In genomic region chr6:137878810-137879285, GRCh38 we compare ENCODE assay signal across 9 cellular contexts. TPM values are rescaled to one million over a fixed set of nuclear protein-coding genes. Genes with fewer than 3 reads are reported as not detected.
DNase-seq lines count a peak whose midpoint lies in the region; ATAC-seq and TF ChIP-seq lines count a peak whose summit lies in the region.
"Had no signal": no experiment of that assay in that cellular context is flagged by ENCODE, and none has a peak within 500 bp of the region (broad histone marks: within the 10 kb centered on the region; RNA-seq: fewer than 3 reads in every experiment).

No MANE protein-coding gene starts in this region.

- no peak overlapping the region for H3K4me2 ChIP-seq in Karpas-422 (ENCODE audit: low read depth, low read length, poor library complexity, severe bottlenecking)

- H2AFZ ChIP-seq in Karpas-422 (ENCODE audit: low read length) = no peak overlapping the region

- no peaks in the 10 kb centered on the region for H3K9me2 ChIP-seq in Karpas-422 (replicated peaks; ENCODE audit: insufficient read depth, low read length)

- peaks cover 8 to 30% (median 26%) of the 10 kb centered on the region in 3 donors for H3K4me1 Mint-ChIP-seq in IgD-negative memory B cell
- H3K4me1 Mint-ChIP-seq in endodermal cell = no peaks in the 10 kb centered on the region
- peaks cover 33% of the 10 kb centered on the region for H3K4me1 Mint-ChIP-seq in nephron progenitor cell

- H3K9me3 ChIP-seq in BE2C = no peaks in the 10 kb centered on the region
- H3K9me3 ChIP-seq in endodermal cell (ENCODE audit: control insufficient read depth, low read length) = no peaks in the 10 kb centered on the region
- H3K9me3 ChIP-seq in Karpas-422 (ENCODE audit: low read length) = no peaks in the 10 kb centered on the region

- H3K9me3 Mint-ChIP-seq in IgD-negative memory B cell (no peaks in the 10 kb centered on the region), endodermal cell (no peaks in the 10 kb centered on the region), nephron progenitor cell (no peaks in the 10 kb centered on the region)

- peaks cover 7% of the 10 kb centered on the region for H3K36me3 Mint-ChIP-seq in IgD-negative memory B cell
- peaks cover 44% of the 10 kb centered on the region for H3K36me3 Mint-ChIP-seq in endodermal cell (ENCODE audit: low read depth)
- H3K36me3 Mint-ChIP-seq in nephron progenitor cell (ENCODE audit: low read depth) = peaks cover 27% of the 10 kb centered on the region

- H3K9ac ChIP-seq in endodermal cell (ENCODE audit: extremely low read depth, low read length, poor library complexity, severe bottlenecking) (no peak overlapping the region), Karpas-422 (ENCODE audit: low read length) (no peak overlapping the region)

- no peak for ATAC-seq in HG03108 (IDR thresholded peaks at IDR 0.05; ENCODE audit: unreplicated experiment)

- H3K4me3 Mint-ChIP-seq in IgD-negative memory B cell = no peak overlapping the region
- no peak overlapping the region for H3K4me3 Mint-ChIP-seq in endodermal cell
- peak overlapping the region; percentile 60 for H3K4me3 Mint-ChIP-seq in nephron progenitor cell

- 59 to 61% methylated on average over 15 to 23 of the region's 23 CpGs for WGBS in endodermal cell (ENCODE audit: insufficient coverage in 1 of 2, insufficient read length in 1 of 2), 2 experiments

- H3K4me1 ChIP-seq in BE2C (no peaks in the 10 kb centered on the region), endodermal cell (ENCODE audit: control insufficient read depth, insufficient read depth, low read length) (peaks cover 4% of the 10 kb centered on the region), Karpas-422 (ENCODE audit: low read length) (no peaks in the 10 kb centered on the region)

- H3K27ac Mint-ChIP-seq in IgD-negative memory B cell (peak overlapping the region in 2 of 3 donors; percentile 67 to 69), endodermal cell (no peak overlapping the region), nephron progenitor cell (peak overlapping the region; percentile 54)

- intact Hi-C loops in head of caudate nucleus (cut with DNase I) = no loop called here

- H3K27me3 Mint-ChIP-seq in IgD-negative memory B cell (no peaks in the 10 kb centered on the region), endodermal cell (ENCODE audit: insufficient read depth) (peaks cover 2% of the 10 kb centered on the region), nephron progenitor cell (ENCODE audit: low read depth, poor library complexity) (no peaks in the 10 kb centered on the region)

- peaks cover 4% of the 10 kb centered on the region; the same call in 1 of the 2 replicates for H3K27me3 ChIP-seq in BE2C
- H3K27me3 ChIP-seq in endodermal cell (ENCODE audit: control insufficient read depth, insufficient read depth, low read length, poor library complexity, severe bottlenecking) = no peaks in the 10 kb centered on the region
- H3K27me3 ChIP-seq in Karpas-422 (ENCODE audit: low read length) = no peaks in the 10 kb centered on the region

- no peaks in the 10 kb centered on the region for H3K36me3 ChIP-seq in BE2C
- peaks cover 56% of the 10 kb centered on the region for H3K36me3 ChIP-seq in endodermal cell (ENCODE audit: control insufficient read depth, insufficient read depth, low read length)
- H3K36me3 ChIP-seq in Karpas-422 (ENCODE audit: insufficient read depth, low read length) = no peaks in the 10 kb centered on the region

- H3K4me3 ChIP-seq in BE2C (ENCODE audit: low read depth, low read length) = no peak overlapping the region
- no peak overlapping the region for H3K4me3 ChIP-seq in endodermal cell (ENCODE audit: low read length)
- no peak overlapping the region for H3K4me3 ChIP-seq in Karpas-422 (ENCODE audit: low read length)

- in situ Hi-C loops in G401 (cut with HindIII; ENCODE audit: low sequenced_read_pairs) = no loop called here

- TF ChIP-seq CTCF in BE2C (IDR thresholded peaks at IDR 0.05; ENCODE audit: low read depth, low read length) (peak; percentile 48), endodermal cell (conservative IDR thresholded peaks at IDR 0.05) (peak; percentile 76), nephron progenitor cell (IDR thresholded peaks at IDR 0.05) (peak; percentile 43)

- H4K20me1 ChIP-seq in Karpas-422 (ENCODE audit: insufficient read depth, low read depth, low read length) = no peaks in the 10 kb centered on the region

- H3K79me2 ChIP-seq in Karpas-422 (ENCODE audit: low read length) = no peaks in the 10 kb centered on the region

- peak; percentile 63 for DNase-seq in BE2C
- peak; percentile 95 for DNase-seq in endodermal cell
- peak; percentile 82 for DNase-seq in nephron progenitor cell
- no peak for DNase-seq in Karpas-422
- DNase-seq in head of caudate nucleus = no peak
- no peak for DNase-seq in G401 (ENCODE audit: low spot score)
- DNase-seq: NCI-H1048 had no signal

- H3K27ac ChIP-seq in endodermal cell (ENCODE audit: low read depth, low read length) (no peak overlapping the region), Karpas-422 (ENCODE audit: low read length) (no peak overlapping the region)

RNA-seq across cellular contexts. Expression of gene TNFAIP3, which starts 11.8 kb away (rescaled TPM):
- 0.49 TPM for polyA plus RNA-seq in BE2C (2012; ENCODE audit: insufficient read depth, insufficient read length, low read depth)
- polyA plus RNA-seq in IgD-negative memory B cell = 40.7 TPM
- total RNA-seq in endodermal cell = 10 to 100 TPM in 1 of 2 donors, 1 to 10 TPM in 1; 4.4 to 12.3 TPM
- polyA plus RNA-seq in endodermal cell (2013, experiment 1 of 2) = 3.6 TPM
- 4.2 TPM for polyA plus RNA-seq in endodermal cell (2013, experiment 2 of 2)
- total RNA-seq in Karpas-422 (2014; rRNA removed; shearing (Covaris generic); ENCODE audit: low replicate concordance) = 0.72 and 0.75 TPM in 2 replicates
- total RNA-seq in G401 (2014; rRNA removed; shearing (Covaris generic)) = 0.75 and 2.2 TPM in 2 replicates

Comparison
In these comparisons a context has a peak if more than half of its experiments do, and no peak if none do; other contexts are left out.
1. DNase-seq: peak in BE2C (single experiment), endodermal cell (single experiment) and nephron progenitor cell (single experiment); none in Karpas-422 (single experiment), head of caudate nucleus (0 of 42) and G401 (single experiment).
2. Peak in every context shown above with its lines, with median percentiles within 50 percentile points of each other: CTCF ChIP-seq.